ENCODE assay signal across 18 cellular contexts in the genomic region with DNA sequence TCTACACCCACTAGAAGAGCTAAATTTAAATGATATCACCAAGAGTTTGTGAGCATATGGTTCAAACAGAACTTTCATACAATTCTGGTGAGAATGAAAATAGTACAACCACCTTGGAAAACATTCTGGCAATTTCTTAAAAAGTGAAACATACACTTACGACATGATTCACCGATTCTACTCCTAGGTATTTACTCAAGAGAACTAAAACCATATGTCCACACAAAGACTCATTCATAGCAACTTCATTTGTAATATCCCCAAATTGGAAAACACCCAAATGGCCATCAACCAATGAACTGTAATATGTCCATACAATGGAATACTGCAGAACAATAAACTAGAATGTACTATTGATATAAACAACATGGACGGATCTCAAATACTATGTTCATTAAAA. TPM values are rescaled to one million over a fixed set of nuclear protein-coding genes. Genes with fewer than 3 reads are reported as not detected.
DNase-seq lines count a peak whose midpoint lies in the region; TF ChIP-seq lines count a peak whose summit lies in the region.
"Had no signal": no experiment of that assay in that cellular context is flagged by ENCODE, and none has a peak within 500 bp of the region (broad histone marks: within the 10 kb centered on the region; RNA-seq: fewer than 3 reads in every experiment).

No MANE protein-coding gene starts in this region.

- no peak overlapping the region for H3K14ac ChIP-seq in mesenchymal stem cell (ENCODE audit: low read length in 2 of 2)

- H2AFZ ChIP-seq in mammary epithelial cell (ENCODE audit: low read depth, low read length) (no peak overlapping the region), mesenchymal stem cell (ENCODE audit: low read depth, low read length) (no peak overlapping the region)

- H3K9ac ChIP-seq in mammary epithelial cell (ENCODE audit: insufficient read depth, low read length) (no peak overlapping the region), mesenchymal stem cell (ENCODE audit: low read length) (peak overlapping the region; percentile 63)

- peak overlapping the region; percentile 78 for H3K27ac ChIP-seq in mammary epithelial cell (ENCODE audit: insufficient read depth, low read depth, low read length)
- no peak overlapping the region for H3K27ac ChIP-seq in mesenchymal stem cell (ENCODE audit: low read length, poor library complexity, severe bottlenecking)
- H3K27ac ChIP-seq in RWPE1: no peak overlapping the region
- H3K27ac ChIP-seq: prostate gland, uterus had no signal

- H4K8ac ChIP-seq in mesenchymal stem cell (ENCODE audit: low read length): no peak overlapping the region

- intact Hi-C loops in mammary epithelial cell (cut with micrococcal nuclease): loop anchor here (5.0 kb wide), 2 partner anchors 60 to 195 kb away; no protein-coding TSS in a partner anchor

- peaks cover 8% of the 10 kb centered on the region for H3K79me1 ChIP-seq in mesenchymal stem cell (replicated peaks; ENCODE audit: low read length, poor library complexity, severe bottlenecking)

- WGBS in mammary epithelial cell (ENCODE audit: low coverage, missing lambda C conversion rate): 5% methylated on average over 3 of the region's 3 CpGs
- 68% methylated on average over 2 of the region's 3 CpGs for WGBS in mesenchymal stem cell

- CTCF ChIA-PET in mammary epithelial cell (lab: Charles Lee; ENCODE audit: low non-redundant PET): interaction anchor here (0.7 kb wide), 1 partner anchor 288 kb away, joined by 3 read pairs; no protein-coding TSS in a partner anchor
- CTCF ChIA-PET in RWPE1 (lab: Yijun Ruan, JAX): interaction anchor here (1.6 kb wide), 2 partner anchors 20 to 139 kb away, joined by 4 to 8 read pairs; no protein-coding TSS in a partner anchor

- peaks cover 13% of the 10 kb centered on the region for H3K79me2 ChIP-seq in mammary epithelial cell (ENCODE audit: insufficient read depth, low read length)

- no peak overlapping the region for H2BK12ac ChIP-seq in mesenchymal stem cell (ENCODE audit: low read length in 2 of 2)

- H2BK120ac ChIP-seq in mesenchymal stem cell (ENCODE audit: low read depth, low read length): no peak overlapping the region

- no peak for TF ChIP-seq CTCF in AG09319 (IDR thresholded peaks at IDR 0.05; ENCODE audit: low read depth, low read length)
- no peak for TF ChIP-seq CTCF in mammary epithelial cell (conservative IDR thresholded peaks at IDR 0.05 in 1 of 2, IDR thresholded peaks at IDR 0.05 in 1 of 2; ENCODE audit: extremely low read depth in 1 of 2, insufficient read depth in 1 of 2, low read depth in 1 of 2, low read length in 2 of 2)
- no peak for TF ChIP-seq CTCF in RWPE1 (conservative IDR thresholded peaks at IDR 0.05; ENCODE audit: low read depth)

- H3K9me3 ChIP-seq in mammary epithelial cell (replicated peaks; ENCODE audit: insufficient read depth, low read length): no peaks in the 10 kb centered on the region
- H3K9me3 ChIP-seq in mesenchymal stem cell (ENCODE audit: control insufficient read depth, low read length): no peaks in the 10 kb centered on the region
- H3K9me3 ChIP-seq: prostate gland, uterus had no signal

- H3K4ac ChIP-seq in mesenchymal stem cell (ENCODE audit: low read depth in 1 of 2, low read length in 2 of 2): no peak overlapping the region

- BruUV-seq in mammary epithelial cell (replicated peaks; lab: Mats Ljungman, UMichigan): no TSS peak

- H2BK15ac ChIP-seq in mesenchymal stem cell (ENCODE audit: low read depth, poor library complexity, severe bottlenecking): no peak overlapping the region

- dilution Hi-C loops in mammary epithelial cell (cut with HindIII; ENCODE audit: low sequenced_read_pairs): no loop called here

- H3K36me3 ChIP-seq in mammary epithelial cell (ENCODE audit: insufficient read depth, low read length) (peaks cover 15% of the 10 kb centered on the region), mesenchymal stem cell (ENCODE audit: control insufficient read depth in 1 of 2, insufficient read depth in 2 of 2, low read depth in 1 of 2, low read length in 2 of 2) (peaks cover 16 to 53% of the 10 kb centered on the region in 2 experiments)
- H3K36me3 ChIP-seq: prostate gland, uterus had no signal

- H3K4me3 ChIP-seq in mammary epithelial cell (replicated peaks in 1 of 3; ENCODE audit: insufficient read depth in 1 of 3, low read depth in 2 of 3, low read length in 3 of 3) (peak overlapping the region in 2 of 3 experiments; percentile 35 to 38), mesenchymal stem cell (ENCODE audit: insufficient read depth in 1 of 2, low read depth in 1 of 2, low read length in 2 of 2) (peak overlapping the region in 1 of 2 experiments; percentile 10)
- H3K4me3 ChIP-seq: prostate gland, uterus had no signal

- H3K23ac ChIP-seq in mesenchymal stem cell (ENCODE audit: low read length in 2 of 2): no peak overlapping the region

- no peak overlapping the region for H4K91ac ChIP-seq in mesenchymal stem cell (ENCODE audit: low read length)

- H3K27me3 ChIP-seq in mammary epithelial cell (ENCODE audit: insufficient read depth, low read length) (no peaks in the 10 kb centered on the region), mesenchymal stem cell (ENCODE audit: control insufficient read depth in 1 of 2, insufficient read depth in 1 of 2, low read length in 2 of 2) (no peaks in the 10 kb centered on the region)
- H3K27me3 ChIP-seq: uterus had no signal

- no peak overlapping the region for H3K18ac ChIP-seq in mesenchymal stem cell (ENCODE audit: low read depth in 1 of 2, low read length in 2 of 2)

- H3K4me2 ChIP-seq in mammary epithelial cell (ENCODE audit: insufficient read depth, low read depth, low read length) (peak overlapping the region; percentile 83), mesenchymal stem cell (ENCODE audit: low read length, poor library complexity, severe bottlenecking) (no peak overlapping the region)

- H2BK5ac ChIP-seq in mesenchymal stem cell (ENCODE audit: low read depth, low read length, poor library complexity, severe bottlenecking): no peak overlapping the region

- H2AK5ac ChIP-seq in mesenchymal stem cell (ENCODE audit: low read length, severe bottlenecking): no peak overlapping the region

- H4K20me1 ChIP-seq in mammary epithelial cell (ENCODE audit: insufficient read depth, low read length): no peaks in the 10 kb centered on the region

- POLR2A ChIA-PET in RWPE1 (lab: Yijun Ruan, JAX; ENCODE audit: low non-redundant PET): no interaction called here

- H3K4me1 ChIP-seq in mammary epithelial cell (ENCODE audit: insufficient read depth, low read length) (peaks cover 8% of the 10 kb centered on the region), mesenchymal stem cell (ENCODE audit: control insufficient read depth, insufficient read depth, low read depth, low read length) (peaks cover 2% of the 10 kb centered on the region)

- DNase-seq in AG09319 (ENCODE audit: extremely low read depth, low read depth) (peak; percentile 80), LHCN-M2 (ENCODE audit: low read depth) (peak; percentile 70), mammary epithelial cell (peak; percentile 86), mesenchymal stem cell (peak; percentile 18), RWPE1 (ENCODE audit: low spot score) (no peak), D341Med (ENCODE audit: low spot score) (no peak), midbrain (lab: John Stamatoyannopoulos, UW) (no peak)
- DNase-seq in stimulated activated CD4-positive, alpha-beta T cell treated with anti-CD3 and anti-CD28 coated beads, Interleukin-4, amount 100 ng/mL, for 4 hours: no peak
- DNase-seq: activated CD8-positive, alpha-beta memory T cell treated with anti-CD3 and anti-CD28 coated beads for 24 hours; activated effector memory CD4-positive, alpha-beta T cell treated with Interleukin-2 at 50 U/mL for 16 hours; C1 segment of cervical spinal cord; erythroblast; KG1; NCI-H1694 treated with DMSO at 0.1 percent for 48 hours; NCI-H774; SHP77 treated with DMSO at 0.1 percent for 48 hours; uterus had no signal

- in situ Hi-C loops in mammary epithelial cell (cut with MboI; ENCODE audit: low sequenced_read_pairs in 2 of 2): no loop called here

RNA-seq across cellular contexts. Expression of a gene that starts 51.2 kb away (rescaled TPM):
- total RNA-seq in LHCN-M2 (2014; rRNA removed) (not detected in 2 replicates), mammary epithelial cell (not detected)
- polyA plus RNA-seq in LHCN-M2 (2012): not detected
- polyA plus RNA-seq in mammary epithelial cell: not detected
- not detected for polyA minus RNA-seq in mammary epithelial cell
- not detected for polyA plus RNA-seq in mesenchymal stem cell (2013, experiment 1 of 2)
- not detected for polyA plus RNA-seq in mesenchymal stem cell (2013, experiment 2 of 2)
- total RNA-seq: uterus had no signal

Comparison
In these comparisons a context has a peak if more than half of its experiments do, and no peak if none do; other contexts are left out.
1. DNase-seq: peak in AG09319 (single experiment), LHCN-M2 (single experiment), mammary epithelial cell (single experiment) and mesenchymal stem cell (single experiment); none in RWPE1 (single experiment), stimulated activated CD4-positive, alpha-beta T cell treated with anti-CD3 and anti-CD28 coated beads, Interleukin-4, amount 100 ng/mL, for 4 hours (0 of 2), D341Med (single experiment) and midbrain (single experiment).